1 cellular context compared by ENCODE assay signal in genomic region chr7:27138987-27139334, GRCh38.
TF ChIP-seq lines count a peak whose summit lies in the region.

No MANE protein-coding gene starts in this region.

TF ChIP-seq in endothelial cell of umbilical vein, 7 proteins besides CTCF, POLR2A, EP300 and RAD21:
- TF ChIP-seq GATA2 (IDR thresholded peaks at IDR 0.05; ENCODE audit: insufficient read depth, insufficient read length, low read depth, low read length) (no peak), MAX (IDR thresholded peaks at IDR 0.05; ENCODE audit: insufficient read depth, insufficient read length) (no peak), MYC (IDR thresholded peaks at IDR 0.05; ENCODE audit: low read depth, low read length) (no peak), JUN (IDR thresholded peaks at IDR 0.05; ENCODE audit: borderline replicate concordance, insufficient read depth, insufficient read length, low read depth) (no peak), EZH2 (IDR thresholded peaks at IDR 0.05; ENCODE audit: borderline replicate concordance, low read depth, low read length, severe bottlenecking) (no peak), POLR2AphosphoS5 (IDR thresholded peaks at IDR 0.05; ENCODE audit: insufficient read depth, low read depth, low read length) (no peak), FOS (IDR thresholded peaks at IDR 0.05; ENCODE audit: borderline replicate concordance, insufficient read depth, low read length) (no peak)
